In genomic region chr22:43110927-43111623, GRCh38 we compare ENCODE assay signal across 8 cellular contexts. TPM values are rescaled to one million over a fixed set of nuclear protein-coding genes. Genes with fewer than 3 reads are reported as not detected.
DNase-seq lines count a peak whose midpoint lies in the region; ATAC-seq lines count a peak whose summit lies in the region.

No MANE protein-coding gene starts in this region.

- ATAC-seq in GM19351 (IDR thresholded peaks at IDR 0.05; ENCODE audit: unreplicated experiment) (peak; percentile 48), left cardiac atrium (peak; percentile 50 to 62)

- intact Hi-C loops in left cardiac atrium (cut with DNase I) = loop anchor here in 1 of 2 donors (10.0 kb wide), 1 partner anchor 64 kb away; no protein-coding TSS in a partner anchor

- DNase-seq in NCI-H2227 (lab: John Stamatoyannopoulos, UW; ENCODE audit: unreplicated experiment) (peak; percentile 22), left cardiac atrium (no peak), skeletal muscle cell (ENCODE audit: low read depth) (no peak), NCI-H524 treated with DMSO at 0.1 percent for 48 hours (lab: John Stamatoyannopoulos, UW) (no peak), NCI-H446 treated with DMSO at 0.1 percent for 48 hours (lab: John Stamatoyannopoulos, UW) (no peak)
- peak; percentile 21 for DNase-seq in activated T-helper 9 cell treated with anti-CD3 and anti-CD28 coated beads, Interleukin-2, amount 50 U/mL, for 16 hours (ENCODE audit: low read depth)
- DNase-seq in NK-92 treated with Interleukin-12 subunit alpha and Interleukin-12 subunit beta, amount 100 ng/mL, for 24 hours (lab: John Stamatoyannopoulos, UW) = no peak

- H3K4me3 ChIP-seq in skeletal muscle cell (ENCODE audit: low read depth, low read length) = peak overlapping the region; percentile 48

RNA-seq across cellular contexts. Expression of gene BIK, which starts 0.5 kb away (rescaled TPM):
- not detected for total RNA-seq in left cardiac atrium

RNA-seq across cellular contexts. Expression of gene TTLL1, which starts 21.9 kb away (rescaled TPM):
- 1 to 10 TPM; 4.2 to 5.7 TPM for total RNA-seq in left cardiac atrium

RNA-seq across cellular contexts. Expression of gene MCAT, which starts 32.1 kb away (rescaled TPM):
- 10 to 100 TPM; 10.4 to 12.7 TPM for total RNA-seq in left cardiac atrium

RNA-seq across cellular contexts. Expression of gene TSPO, which starts 40.3 kb away (rescaled TPM):
- 100 to 1,000 TPM in 1 of 2 donors, 10 to 100 TPM in 1; 96.2 to 147 TPM for total RNA-seq in left cardiac atrium

Comparison
In these comparisons a context has a peak if more than half of its experiments do, and no peak if none do; other contexts are left out.
1. DNase-seq: peak in NCI-H2227 (single experiment) and activated T-helper 9 cell treated with anti-CD3 and anti-CD28 coated beads, Interleukin-2, amount 50 U/mL, for 16 hours (single experiment); none in left cardiac atrium (single experiment), skeletal muscle cell (single experiment), NK-92 treated with Interleukin-12 subunit alpha and Interleukin-12 subunit beta, amount 100 ng/mL, for 24 hours (single experiment), NCI-H524 treated with DMSO at 0.1 percent for 48 hours (single experiment) and NCI-H446 treated with DMSO at 0.1 percent for 48 hours (single experiment).